ENCODE assay signal across 14 cellular contexts in genomic region chr10:48659790-48660189, GRCh38. TPM values are rescaled to one million over a fixed set of nuclear protein-coding genes. Genes with fewer than 3 reads are reported as not detected.
DNase-seq lines count a peak whose midpoint lies in the region; ATAC-seq and TF ChIP-seq lines count a peak whose summit lies in the region.
"Had no signal": no experiment of that assay in that cellular context is flagged by ENCODE, and none has a peak within 500 bp of the region (broad histone marks: within the 10 kb centered on the region; RNA-seq: fewer than 3 reads in every experiment).

No MANE protein-coding gene starts in this region.

- no peaks in the 10 kb centered on the region for H3K27me3 ChIP-seq in dorsolateral prefrontal cortex
- H3K27me3 ChIP-seq: vagina had no signal

- TF ChIP-seq CTCF in 22Rv1 (IDR thresholded peaks at IDR 0.05) (peak; percentile 27), dorsolateral prefrontal cortex (IDR thresholded peaks at IDR 0.05 in 54 of 56, conservative IDR thresholded peaks at IDR 0.05 in 2 of 56; ENCODE audit: low read depth in 1 of 56, partially characterized antibody in 56 of 56) (peak in 42 of 56 donors; percentile 20 to 60 (median 38))

- H3K4me3 ChIP-seq in dorsolateral prefrontal cortex: no peak overlapping the region
- H3K4me3 ChIP-seq: vagina had no signal

- H3K27ac ChIP-seq in 22Rv1: no peak overlapping the region
- H3K27ac ChIP-seq in dorsolateral prefrontal cortex: no peak overlapping the region
- H3K27ac ChIP-seq: HL-60, vagina had no signal

- ATAC-seq in HG03196 (IDR thresholded peaks at IDR 0.05; ENCODE audit: unreplicated experiment) (no peak), HG03571 (IDR thresholded peaks at IDR 0.05; ENCODE audit: unreplicated experiment) (no peak), GM19467 (IDR thresholded peaks at IDR 0.05; ENCODE audit: unreplicated experiment) (no peak)

- intact Hi-C loops in dorsolateral prefrontal cortex (cut with DNase I): loop anchor here (5.0 to 10.0 kb wide), 5 partner anchors 52 to 858 kb away; partner anchors contain the start of gene ARHGAP22 (in 1 of the 2)

- DNase-seq in GF-D8 (lab: John Stamatoyannopoulos, UW) (peak; percentile 21), NCI-H526 treated with DMSO at 0.1 percent for 48 hours (lab: John Stamatoyannopoulos, UW) (peak; percentile 1), dorsolateral prefrontal cortex (no peak)
- DNase-seq in activated CD4-positive, alpha-beta T cell treated with anti-CD3 and anti-CD28 coated beads, Interleukin-2, amount 50 U/mL, for 48 hours: no peak
- DNase-seq: EL; mesenchymal stem cell; stimulated activated CD4-positive, alpha-beta T cell treated with anti-CD3 and anti-CD28 coated beads, Interleukin-2, amount 100 ng/mL, for 48 hours had no signal

RNA-seq across cellular contexts. Expression of gene WDFY4, which starts 24.9 kb away (rescaled TPM):
- total RNA-seq in dorsolateral prefrontal cortex: 10 to 100 TPM in 5 of 120 experiments, 1 to 10 TPM in 115; 1.5 to 12.2 (median 4.6) TPM
- total RNA-seq: RPMI7951 had no signal

RNA-seq across cellular contexts. Expression of gene ARHGAP22, which starts 54.9 kb away (rescaled TPM):
- total RNA-seq in dorsolateral prefrontal cortex: 100 to 1,000 TPM in 1 of 120 experiments, 10 to 100 TPM in 119; 17.5 to 100 (median 34.4) TPM

Comparison
In these comparisons a context has a peak if more than half of its experiments do, and no peak if none do; other contexts are left out.
1. DNase-seq: peak in GF-D8 (single experiment) and NCI-H526 treated with DMSO at 0.1 percent for 48 hours (single experiment); none in dorsolateral prefrontal cortex (0 of 10) and activated CD4-positive, alpha-beta T cell treated with anti-CD3 and anti-CD28 coated beads, Interleukin-2, amount 50 U/mL, for 48 hours (0 of 2).